ENCODE assay signal across 8 cellular contexts in the genomic region with DNA sequence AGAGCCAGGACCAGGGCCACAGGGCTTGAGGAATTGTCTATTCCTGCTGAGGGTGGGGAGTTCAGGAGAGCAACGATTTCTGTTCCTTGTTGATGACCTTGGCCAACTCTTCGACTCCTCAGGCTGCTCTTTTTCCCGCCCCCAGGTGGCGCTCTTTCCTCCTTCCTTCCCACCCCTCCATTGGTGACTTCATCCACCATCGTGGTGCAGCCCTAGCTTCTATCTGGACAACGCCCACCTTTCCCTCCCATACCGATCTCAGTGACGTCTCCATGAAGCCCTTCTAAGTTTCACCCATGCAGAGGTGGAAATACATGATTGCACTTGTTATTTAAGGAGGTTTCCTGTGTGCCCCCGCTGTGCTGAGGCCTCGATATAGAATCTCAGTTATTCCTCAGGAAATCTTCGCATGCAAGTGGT. TPM values are rescaled to one million over a fixed set of nuclear protein-coding genes. Genes with fewer than 3 reads are reported as not detected.
DNase-seq lines count a peak whose midpoint lies in the region; ATAC-seq and TF ChIP-seq lines count a peak whose summit lies in the region.

No MANE protein-coding gene starts in this region.

- no peaks in the 10 kb centered on the region for H3K36me3 Mint-ChIP-seq in IgD-negative memory B cell
- peaks cover 4% of the 10 kb centered on the region for H3K36me3 Mint-ChIP-seq in natural killer cell

- H3K4me3 Mint-ChIP-seq in IgD-negative memory B cell = peak overlapping the region in 2 of 4 donors; percentile 4 to 54
- H3K4me3 Mint-ChIP-seq in natural killer cell = peak overlapping the region; percentile 85

- no peaks in the 10 kb centered on the region for H3K4me1 ChIP-seq in colonic mucosa

- DNase-seq in SKM-1 treated with dmso at 0.1 percent for 144 hours (lab: John Stamatoyannopoulos, UW; ENCODE audit: unreplicated experiment) (peak; percentile 23), SKM-1 (lab: John Stamatoyannopoulos, UW; ENCODE audit: unreplicated experiment) (no peak), WERI-Rb-1 (peak; percentile 58), colonic mucosa (peak; percentile 26), natural killer cell (peak; percentile 47), foreskin melanocyte (no peak), NCI-H1092 treated with DMSO at 0.1 percent for 48 hours (lab: John Stamatoyannopoulos, UW) (no peak)

- H3K27me3 ChIP-seq in WERI-Rb-1 (ENCODE audit: insufficient read depth, low read depth, severe bottlenecking) (no peaks in the 10 kb centered on the region), colonic mucosa (no peaks in the 10 kb centered on the region)

- H3K4me1 Mint-ChIP-seq in IgD-negative memory B cell (peaks cover 36 to 48% (median 38%) of the 10 kb centered on the region in 3 donors), natural killer cell (peaks cover 78 to 82% of the 10 kb centered on the region in 2 donors)

- H3K9me3 ChIP-seq in WERI-Rb-1 (ENCODE audit: severe bottlenecking) = peaks cover 5% of the 10 kb centered on the region
- no peaks in the 10 kb centered on the region for H3K9me3 ChIP-seq in colonic mucosa

- intact Hi-C loops in colonic mucosa (cut with DNase I) = no loop called here
- intact Hi-C loops in natural killer cell (cut with micrococcal nuclease) = loop anchor here (5.0 kb wide), 1 partner anchor 33 kb away; no protein-coding TSS in a partner anchor

- H3K4me3 ChIP-seq in WERI-Rb-1 (ENCODE audit: low read depth, low read length) (no peak overlapping the region), colonic mucosa (no peak overlapping the region)

- peak in 2 of 3 donors; percentile 1 to 7 for ATAC-seq in natural killer cell

- H3K27ac Mint-ChIP-seq in IgD-negative memory B cell (peak overlapping the region in 2 of 3 donors; percentile 2 to 81), natural killer cell (peak overlapping the region; percentile 89 to 93)

- TF ChIP-seq CTCF in WERI-Rb-1 (IDR thresholded peaks at IDR 0.05; ENCODE audit: low read depth, low read length) (peak; percentile 86), colonic mucosa (IDR thresholded peaks at IDR 0.05) (peak; percentile 39), natural killer cell (IDR thresholded peaks at IDR 0.05) (peak; percentile 59)

- H3K27me3 Mint-ChIP-seq in IgD-negative memory B cell (no peaks in the 10 kb centered on the region), natural killer cell (ENCODE audit: low read depth in 2 of 2) (no peaks in the 10 kb centered on the region)

- H3K27ac ChIP-seq in WERI-Rb-1 = no peak overlapping the region
- H3K27ac ChIP-seq in colonic mucosa = no peak overlapping the region

- no peaks in the 10 kb centered on the region for H3K36me3 ChIP-seq in WERI-Rb-1
- H3K36me3 ChIP-seq in colonic mucosa = no peaks in the 10 kb centered on the region

- H3K9ac ChIP-seq in colonic mucosa (ENCODE audit: low read depth in 2 of 2, low read length in 2 of 2) = no peak overlapping the region

- peaks cover 2 to 5% (median 4%) of the 10 kb centered on the region in 3 donors for H3K9me3 Mint-ChIP-seq in IgD-negative memory B cell
- H3K9me3 Mint-ChIP-seq in natural killer cell = no peaks in the 10 kb centered on the region

RNA-seq across cellular contexts. Expression of a gene that starts 22.1 kb away (rescaled TPM):
- polyA plus RNA-seq in IgD-negative memory B cell = 52.4 TPM
- total RNA-seq in colonic mucosa (1 to 10 TPM; 1.8 to 5.0 TPM), natural killer cell (100 to 1,000 TPM; 196 to 233 (median 199) TPM)

Comparison
In these comparisons a context has a peak if more than half of its experiments do, and no peak if none do; other contexts are left out.
1. DNase-seq: peak in SKM-1 treated with dmso at 0.1 percent for 144 hours (single experiment), WERI-Rb-1 (single experiment), colonic mucosa (single experiment) and natural killer cell (single experiment); none in SKM-1 (single experiment), foreskin melanocyte (single experiment) and NCI-H1092 treated with DMSO at 0.1 percent for 48 hours (single experiment).
2. RNA of a gene that starts 22.1 kb away (total RNA-seq): 196 to 233 TPM in natural killer cell; 1.8 to 5.0 TPM in colonic mucosa; every median in the first group is over 10 times any median in the second.
3. Peak in every context shown above with its lines, with median percentiles within 50 percentile points of each other: CTCF ChIP-seq.